ENCODE assay signal across 1 cellular context in the genomic region with DNA sequence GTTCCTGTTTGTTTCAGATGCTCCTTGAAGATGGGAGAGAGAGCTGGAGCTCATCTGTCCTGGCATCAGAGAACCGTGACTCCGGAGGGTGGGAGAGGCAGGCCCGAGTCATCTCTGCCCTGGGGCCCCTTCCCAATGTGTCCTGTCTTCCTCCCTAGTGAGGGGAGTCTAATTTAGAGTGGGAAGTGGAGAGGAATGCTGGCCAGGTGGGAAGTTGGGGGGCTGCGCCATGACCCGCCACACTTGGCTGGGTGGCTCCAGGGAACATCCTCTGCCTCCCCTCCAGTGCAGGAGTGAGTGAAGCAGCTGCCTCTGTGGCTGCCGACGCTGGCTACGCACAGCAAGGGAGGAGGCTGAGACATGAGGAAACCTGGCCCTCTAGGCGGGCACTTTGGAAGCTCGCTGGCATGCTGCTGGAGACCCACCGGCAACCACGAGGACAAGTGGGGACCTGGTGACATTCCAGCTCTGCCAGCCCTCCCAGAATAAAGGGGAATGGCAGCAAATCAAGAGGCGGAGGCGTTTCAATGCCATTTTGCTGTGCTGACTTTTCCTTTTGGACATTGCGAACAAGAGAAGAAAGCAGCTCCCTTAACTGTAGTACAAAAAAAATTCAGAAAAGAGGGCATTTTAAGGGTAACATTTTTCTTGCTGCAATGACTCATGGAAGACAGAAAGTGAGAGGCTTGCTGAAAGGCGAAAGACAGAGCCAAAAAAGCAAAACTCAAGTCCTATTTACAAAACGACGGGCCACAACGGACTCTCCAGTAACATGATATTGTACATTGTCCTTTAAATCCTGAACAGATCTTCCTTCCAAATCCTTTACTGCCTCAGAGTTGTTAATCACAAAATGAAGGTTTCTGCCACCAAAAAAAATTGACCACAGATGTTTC.
TF ChIP-seq lines count a peak whose summit lies in the region.

No MANE protein-coding gene starts in this region.

TF ChIP-seq in H1, 55 proteins besides CTCF, POLR2A, EP300 and RAD21:
- TF ChIP-seq, protein P1, sequence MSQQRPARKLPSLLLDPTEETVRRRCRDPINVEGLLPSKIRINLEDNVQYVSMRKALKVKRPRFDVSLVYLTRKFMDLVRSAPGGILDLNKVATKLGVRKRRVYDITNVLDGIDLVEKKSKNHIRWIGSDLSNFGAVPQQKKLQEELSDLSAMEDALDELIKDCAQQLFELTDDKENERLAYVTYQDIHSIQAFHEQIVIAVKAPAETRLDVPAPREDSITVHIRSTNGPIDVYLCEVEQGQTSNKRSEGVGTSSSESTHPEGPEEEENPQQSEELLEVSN (IDR thresholded peaks at IDR 0.05): peak; percentile 63
- TF ChIP-seq SAP30 (IDR thresholded peaks at IDR 0.05; ENCODE audit: insufficient read depth, insufficient replicate concordance, low read length): no peak
